Comparison of ENCODE assay signal across 34 cellular contexts in the genomic region with DNA sequence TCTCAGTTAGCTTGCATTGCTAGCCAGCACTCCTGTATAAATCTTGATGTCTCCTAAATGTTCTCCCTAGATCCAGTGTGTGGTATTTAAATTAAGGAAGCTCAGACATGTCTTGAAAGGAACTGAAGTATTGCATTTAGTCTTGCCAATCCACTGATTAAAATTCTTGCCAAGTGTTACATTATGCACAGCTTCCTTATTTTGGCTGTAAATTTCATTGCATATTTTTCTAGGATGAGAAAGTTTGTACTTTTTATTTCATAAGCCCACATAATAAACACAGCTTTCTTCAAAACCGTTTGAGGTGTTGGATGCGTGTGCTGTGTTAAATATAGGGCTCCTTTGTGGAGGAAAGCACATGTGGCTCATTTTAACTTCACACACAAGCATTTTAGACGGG.
"Had no signal": no experiment of that assay in that cellular context is flagged by ENCODE, and none has a peak within 500 bp of the region (broad histone marks: within the 10 kb centered on the region; RNA-seq: fewer than 3 reads in every experiment).

No MANE protein-coding gene starts in this region.

- H3K9ac ChIP-seq: SK-N-SH had no signal

- H3K4me2 ChIP-seq: SK-N-SH had no signal

- H3K4me3 Mint-ChIP-seq: activated B cell treated with CpG ODN at 0.5 μM for 24 hours; activated CD4-positive, alpha-beta memory T cell treated with anti-CD3 and anti-CD28 coated beads, Interleukin-2, amount 10 ng/mL, durations not matched to agents 7 days and 5 days; activated CD8-positive, alpha-beta memory T cell treated with anti-CD3 and anti-CD28 coated beads, Interleukin-2, amount 10 ng/mL, durations not matched to agents 7 days and 5 days; activated naive CD8-positive, alpha-beta T cell treated with anti-CD3 and anti-CD28 coated beads for 36 hours; activated T-cell treated with anti-CD3 and anti-CD28 coated beads, Interleukin-2, amount 50 U/mL, for 72 hours; activated T-helper 17 cell treated with anti-CD3 and anti-CD28 coated beads, Interleukin-2, amount 50 U/mL, for 72 hours had no signal

- H3K36me3 ChIP-seq: brain microvascular endothelial cell, SJCRH30 had no signal

- DNase-seq: activated B cell treated with CpG ODN at 0.5 μM for 24 hours; activated CD4-positive, alpha-beta memory T cell treated with anti-CD3 and anti-CD28 coated beads, Interleukin-2, amount 10 ng/mL, durations not matched to agents 7 days and 5 days; activated CD4-positive, alpha-beta T cell treated with anti-CD3 and anti-CD28 coated beads for 4 hours; activated CD4-positive, alpha-beta T cell treated with anti-CD3 and anti-CD28 coated beads, Interleukin-2, amount 50 U/mL, for 1 hour; activated CD4-positive, CD25-positive, alpha-beta regulatory T cell treated with anti-CD3 and anti-CD28 coated beads, Interleukin-2, amount 50 U/mL, for 72 hours; activated CD8-positive, alpha-beta memory T cell treated with anti-CD3 and anti-CD28 coated beads for 24 hours; activated CD8-positive, alpha-beta memory T cell treated with anti-CD3 and anti-CD28 coated beads, Interleukin-2, amount 10 ng/mL, durations not matched to agents 7 days and 5 days; activated CD8-positive, alpha-beta memory T cell treated with anti-CD3 and anti-CD28 coated beads, Interleukin-2, amount 50 U/mL, for 48 hours; activated effector memory CD4-positive, alpha-beta T cell treated with anti-CD3 and anti-CD28 coated beads, Interleukin-2, amount 50 U/mL, for 16 hours; activated naive CD4-positive, alpha-beta T cell; activated naive CD4-positive, alpha-beta T cell treated with anti-CD3 and anti-CD28 coated beads, Interleukin-2, amount 50 U/mL, for 16 hours; activated naive CD8-positive, alpha-beta T cell treated with anti-CD3 and anti-CD28 coated beads for 36 hours; activated T-cell treated with anti-CD3 and anti-CD28 coated beads, Interleukin-2, amount 50 U/mL, for 72 hours; amniotic stem cell; aorta; brain microvascular endothelial cell; central memory CD4-positive, alpha-beta T cell; MV-4-11; NCI-H1092; NCI-H1436 treated with DMSO at 0.1 percent for 48 hours; NCI-H1694 treated with DMSO at 0.1 percent for 48 hours; NCI-H2029; NCI-H345; NCI-H524 treated with DMSO at 0.1 percent for 48 hours; SHP77; SJCRH30; SK-N-SH; T-helper 1 cell; T-helper 2 cell; T-helper 9 cell had no signal

- H3K4me3 ChIP-seq: K562, SJCRH30 had no signal

- H3K27ac Mint-ChIP-seq: activated B cell treated with CpG ODN at 0.5 μM for 24 hours; activated CD4-positive, alpha-beta memory T cell treated with anti-CD3 and anti-CD28 coated beads, Interleukin-2, amount 10 ng/mL, durations not matched to agents 7 days and 5 days; activated CD8-positive, alpha-beta memory T cell treated with anti-CD3 and anti-CD28 coated beads, Interleukin-2, amount 10 ng/mL, durations not matched to agents 7 days and 5 days; activated naive CD8-positive, alpha-beta T cell treated with anti-CD3 and anti-CD28 coated beads for 36 hours; activated T-cell treated with anti-CD3 and anti-CD28 coated beads, Interleukin-2, amount 50 U/mL, for 72 hours; activated T-helper 17 cell treated with anti-CD3 and anti-CD28 coated beads, Interleukin-2, amount 50 U/mL, for 72 hours had no signal

- H3K27me3 Mint-ChIP-seq: activated B cell treated with CpG ODN at 0.5 μM for 24 hours; activated CD4-positive, alpha-beta memory T cell treated with anti-CD3 and anti-CD28 coated beads, Interleukin-2, amount 10 ng/mL, durations not matched to agents 7 days and 5 days; activated CD8-positive, alpha-beta memory T cell treated with anti-CD3 and anti-CD28 coated beads, Interleukin-2, amount 10 ng/mL, durations not matched to agents 7 days and 5 days; activated naive CD8-positive, alpha-beta T cell treated with anti-CD3 and anti-CD28 coated beads for 36 hours; activated T-helper 17 cell treated with anti-CD3 and anti-CD28 coated beads, Interleukin-2, amount 50 U/mL, for 72 hours had no signal

- H3K9me3 ChIP-seq: SJCRH30, SK-N-SH had no signal

- H3K27me3 ChIP-seq: brain microvascular endothelial cell, SJCRH30 had no signal

- ATAC-seq: activated CD8-positive, alpha-beta memory T cell treated with anti-CD3 and anti-CD28 coated beads, Interleukin-2, amount 10 ng/mL, durations not matched to agents 7 days and 5 days; activated T-cell treated with anti-CD3 and anti-CD28 coated beads, Interleukin-2, amount 50 U/mL, for 72 hours; activated T-helper 17 cell treated with anti-CD3 and anti-CD28 coated beads, Interleukin-2, amount 50 U/mL, for 72 hours; K562; Panc1 had no signal

- H3K4me1 ChIP-seq: SJCRH30 had no signal

- H3K4me1 Mint-ChIP-seq: activated B cell treated with CpG ODN at 0.5 μM for 24 hours; activated CD4-positive, alpha-beta memory T cell treated with anti-CD3 and anti-CD28 coated beads, Interleukin-2, amount 10 ng/mL, durations not matched to agents 7 days and 5 days; activated CD8-positive, alpha-beta memory T cell treated with anti-CD3 and anti-CD28 coated beads, Interleukin-2, amount 10 ng/mL, durations not matched to agents 7 days and 5 days; activated naive CD8-positive, alpha-beta T cell treated with anti-CD3 and anti-CD28 coated beads for 36 hours; activated T-helper 17 cell treated with anti-CD3 and anti-CD28 coated beads, Interleukin-2, amount 50 U/mL, for 72 hours had no signal

- H3K27ac ChIP-seq: brain microvascular endothelial cell, SJCRH30, VCaP had no signal

- H3K9me3 Mint-ChIP-seq: activated B cell treated with CpG ODN at 0.5 μM for 24 hours; activated naive CD8-positive, alpha-beta T cell treated with anti-CD3 and anti-CD28 coated beads for 36 hours had no signal

- H3K36me3 Mint-ChIP-seq: activated CD8-positive, alpha-beta memory T cell treated with anti-CD3 and anti-CD28 coated beads, Interleukin-2, amount 10 ng/mL, durations not matched to agents 7 days and 5 days; activated naive CD8-positive, alpha-beta T cell treated with anti-CD3 and anti-CD28 coated beads for 36 hours had no signal
